ENCODE assay signal across 8 cellular contexts in the genomic region with DNA sequence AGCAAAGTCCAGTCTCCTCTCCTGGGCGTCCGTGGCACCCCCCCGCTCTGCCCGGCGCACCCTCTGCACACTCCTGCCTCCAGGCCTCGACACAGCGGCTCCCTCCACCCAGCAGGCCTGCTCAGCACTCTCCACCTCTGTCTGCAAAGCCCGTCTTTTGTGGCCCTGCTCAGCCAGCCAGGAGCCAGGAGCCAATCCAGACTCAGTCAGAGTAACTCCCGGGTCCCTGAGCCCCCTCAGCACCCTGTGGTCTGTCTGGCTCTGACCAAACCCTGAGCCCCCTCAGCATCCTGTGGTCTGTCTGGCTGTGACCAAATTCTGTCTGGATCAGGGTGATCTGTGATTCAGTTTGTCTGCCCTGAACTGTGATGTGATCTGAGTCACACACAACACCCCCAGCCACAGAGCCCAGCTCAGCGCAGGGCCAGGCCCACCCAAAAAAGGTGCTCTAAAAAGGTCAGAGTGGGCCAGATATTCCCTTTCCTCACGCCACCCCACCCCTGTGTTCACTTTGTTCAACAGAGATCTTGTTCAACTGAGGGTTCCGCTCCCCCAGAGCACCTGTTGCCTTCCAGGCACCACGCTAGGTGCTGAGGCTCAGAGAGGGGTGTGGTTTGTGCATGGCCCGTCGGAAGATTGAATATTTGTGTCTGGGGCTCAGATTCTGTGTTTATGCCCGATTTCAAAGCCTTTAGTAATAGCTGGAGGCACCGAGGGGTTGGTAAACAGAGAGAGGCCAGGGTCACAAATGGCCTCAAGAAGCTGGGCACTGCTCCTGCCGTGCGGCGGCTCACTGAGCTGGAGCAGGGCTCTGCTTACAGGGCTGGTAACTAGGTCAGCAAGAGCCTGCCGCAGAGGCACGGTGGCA. TPM values are rescaled to one million over a fixed set of nuclear protein-coding genes. Genes with fewer than 3 reads are reported as not detected.
DNase-seq lines count a peak whose midpoint lies in the region; ATAC-seq and TF ChIP-seq lines count a peak whose summit lies in the region.

No MANE protein-coding gene starts in this region.

- peaks cover 42% of the 10 kb centered on the region for H3K4me1 Mint-ChIP-seq in memory B cell
- peaks cover 45% of the 10 kb centered on the region for H3K4me1 Mint-ChIP-seq in CD14-positive monocyte

- H3K36me3 Mint-ChIP-seq in memory B cell (no peaks in the 10 kb centered on the region), CD14-positive monocyte (peaks cover 0 to 6% of the 10 kb centered on the region in 2 donors)

- no peak for TF ChIP-seq CTCF in CD14-positive monocyte (IDR thresholded peaks at IDR 0.05)
- TF ChIP-seq CTCF in colonic mucosa (IDR thresholded peaks at IDR 0.05) = no peak
- no peak for TF ChIP-seq CTCF in stomach (IDR thresholded peaks at IDR 0.05)

- peak; percentile 41 for ATAC-seq in memory B cell (ENCODE audit: low read depth)

- 27 to 46% (median 38%) methylated on average over 19 to 22 of the region's 22 CpGs for WGBS in stomach, 5 donors

- H3K36me3 ChIP-seq in KOPT-K1 (ENCODE audit: insufficient read depth, low read length) = no peaks in the 10 kb centered on the region
- H3K36me3 ChIP-seq in colonic mucosa = no peaks in the 10 kb centered on the region
- H3K36me3 ChIP-seq in stomach = no peaks in the 10 kb centered on the region

- H3K4me3 ChIP-seq in colonic mucosa (no peak overlapping the region), stomach (no peak overlapping the region)

- TF ChIP-seq EP300 in stomach (IDR thresholded peaks at IDR 0.05) = no peak

- no peaks in the 10 kb centered on the region for H3K9me3 Mint-ChIP-seq in memory B cell
- H3K9me3 Mint-ChIP-seq in CD14-positive monocyte = peaks cover 0 to 2% (median 0%) of the 10 kb centered on the region in 7 donors

- TF ChIP-seq POLR2A in stomach (IDR thresholded peaks at IDR 0.05) = no peak

- no peaks in the 10 kb centered on the region for H3K9me3 ChIP-seq in KOPT-K1 (ENCODE audit: insufficient read depth, low read length, poor library complexity, severe bottlenecking)
- no peaks in the 10 kb centered on the region for H3K9me3 ChIP-seq in colonic mucosa
- no peaks in the 10 kb centered on the region for H3K9me3 ChIP-seq in stomach

- peak overlapping the region; percentile 47 for H3K4me3 Mint-ChIP-seq in memory B cell
- H3K4me3 Mint-ChIP-seq in CD14-positive monocyte = no peak overlapping the region

- H3K27me3 ChIP-seq in colonic mucosa = no peaks in the 10 kb centered on the region
- H3K27me3 ChIP-seq in stomach = no peaks in the 10 kb centered on the region

- peak overlapping the region; percentile 91 for H3K27ac ChIP-seq in KOPT-K1 (ENCODE audit: low read depth, low read length, poor library complexity, severe bottlenecking)
- H3K27ac ChIP-seq in colonic mucosa = no peak overlapping the region
- H3K27ac ChIP-seq in stomach = peak overlapping the region in 2 of 5 donors; percentile 24 to 41

- H3K27ac Mint-ChIP-seq in memory B cell = peak overlapping the region; percentile 81
- peak overlapping the region in 2 of 7 donors; percentile 32 to 78 for H3K27ac Mint-ChIP-seq in CD14-positive monocyte

- no peaks in the 10 kb centered on the region for H3K4me1 ChIP-seq in colonic mucosa
- peaks cover 0 to 44% (median 18%) of the 10 kb centered on the region in 4 donors for H3K4me1 ChIP-seq in stomach

- H3K27me3 Mint-ChIP-seq in memory B cell (no peaks in the 10 kb centered on the region), CD14-positive monocyte (ENCODE audit: low read depth in 3 of 3) (peaks cover 0 to 4% (median 3%) of the 10 kb centered on the region in 3 donors)

- DNase-seq in A172 (ENCODE audit: low spot score) = peak; percentile 68
- peak; percentile 31 for DNase-seq in activated T-helper 9 cell treated with anti-CD3 and anti-CD28 coated beads, Interleukin-2, amount 50 U/mL, for 16 hours (ENCODE audit: low read depth)
- DNase-seq in memory B cell (ENCODE audit: low spot score in 2 of 2) = no peak
- DNase-seq in pons (ENCODE audit: low spot score) = no peak
- DNase-seq in CD14-positive monocyte (ENCODE audit: low spot score) = no peak
- no peak for DNase-seq in colonic mucosa
- DNase-seq in stomach = no peak

- H3K9ac ChIP-seq in colonic mucosa (ENCODE audit: low read depth in 2 of 2, low read length in 2 of 2) = no peak overlapping the region

- intact Hi-C loops in CD14-positive monocyte (cut with micrococcal nuclease) (no loop called here), colonic mucosa (cut with DNase I) (no loop called here), stomach (cut with DNase I; ENCODE audit: low total_unique reads) (no loop called here)

RNA-seq across cellular contexts. Expression of a gene that starts 5.9 kb away (rescaled TPM):
- 70.5 and 88.5 TPM in 2 replicates for total RNA-seq in A172 (2014; rRNA removed; shearing (Covaris generic))
- 10 to 100 TPM; 66.6 to 78.8 TPM for polyA plus RNA-seq in CD14-positive monocyte
- total RNA-seq in colonic mucosa = 10 to 100 TPM; 14.7 to 14.9 TPM
- total RNA-seq in stomach = 10 to 100 TPM in 3 of 5 donors, 1 to 10 TPM in 2; 4.5 to 39.4 (median 13.6) TPM
- 10 to 100 TPM; 36.9 to 66.8 (median 55.9) TPM for polyA plus RNA-seq in stomach

RNA-seq across cellular contexts. Expression of a gene that starts 50.9 kb away (rescaled TPM):
- 22.1 and 28.1 TPM in 2 replicates for total RNA-seq in A172 (2014; rRNA removed; shearing (Covaris generic))
- 1 to 10 TPM; 4.9 to 8.5 TPM for polyA plus RNA-seq in CD14-positive monocyte
- total RNA-seq in colonic mucosa = 10 to 100 TPM; 31.3 to 41.2 TPM
- 10 to 100 TPM in 4 of 5 donors, 1 to 10 TPM in 1; 7.6 to 40.6 (median 28.1) TPM for total RNA-seq in stomach
- 10 to 100 TPM in 2 of 3 donors, 1 to 10 TPM in 1; 8.6 to 31.0 (median 19.1) TPM for polyA plus RNA-seq in stomach

Comparison
In these comparisons a context has a peak if more than half of its experiments do, and no peak if none do; other contexts are left out.
1. DNase-seq: peak in A172 (single experiment) and activated T-helper 9 cell treated with anti-CD3 and anti-CD28 coated beads, Interleukin-2, amount 50 U/mL, for 16 hours (single experiment); none in memory B cell (0 of 2), pons (single experiment), CD14-positive monocyte (single experiment), colonic mucosa (single experiment) and stomach (single experiment).